In genomic region chr1:174769961-174770549, GRCh38 we compare ENCODE assay signal across 9 cellular contexts.
A peak's percentile ranks its signal among the peaks of the same experiment; 100 is the strongest.
DNase-seq lines count a peak whose midpoint lies in the region; ATAC-seq and TF ChIP-seq lines count a peak whose summit lies in the region.
"Had no signal": no experiment of that assay in that cellular context is flagged by ENCODE, and none has a peak within 500 bp of the region (broad histone marks: within the 10 kb centered on the region; RNA-seq: fewer than 3 reads in every experiment).

No MANE protein-coding gene starts in this region.

- no peak overlapping the region for H3K9ac ChIP-seq in MM.1S (ENCODE audit: low read length)
- H3K9ac ChIP-seq in SK-N-SH, result no peak overlapping the region
- no peak overlapping the region for H3K9ac ChIP-seq in fibroblast of lung (ENCODE audit: insufficient read depth, low read length)

- no peak overlapping the region for H3K4me3 Mint-ChIP-seq in osteocyte (ENCODE audit: unreplicated experiment)

- no peaks in the 10 kb centered on the region for H3K36me3 Mint-ChIP-seq in osteocyte (ENCODE audit: unreplicated experiment)

- no peaks in the 10 kb centered on the region for H3K9me3 ChIP-seq in MM.1S (replicated peaks; ENCODE audit: insufficient read depth, low read length)
- H3K9me3 ChIP-seq in SK-N-SH, result no peaks in the 10 kb centered on the region
- no peaks in the 10 kb centered on the region for H3K9me3 ChIP-seq in fibroblast of lung (ENCODE audit: control insufficient read depth, insufficient read depth, low read depth, low read length)

- H3K4me1 Mint-ChIP-seq in osteocyte (ENCODE audit: unreplicated experiment), result peaks cover 1% of the 10 kb centered on the region

- TF ChIP-seq CTCF in MM.1S (IDR thresholded peaks at IDR 0.05; ENCODE audit: low read length) (peak; percentile 98), SK-N-SH (IDR thresholded peaks at IDR 0.05) (peak; percentile 92), fibroblast of lung (conservative IDR thresholded peaks at IDR 0.05 in 1 of 2, IDR thresholded peaks at IDR 0.05 in 1 of 2; ENCODE audit: low read depth in 1 of 2, low read length in 2 of 2) (peak; percentile 47 to 72), osteocyte (IDR thresholded peaks at IDR 0.05) (peak; percentile 82)

- CTCF ChIA-PET in SK-N-SH (lab: Yijun Ruan, JAX), result interaction anchor here (0.6 to 2.2 kb wide), 16 partner anchors 20 to 229 kb away, joined by 3 to 15 read pairs (median 3); partner anchors contain the start of gene CACYBP

- no peak for ATAC-seq in GM19328 (IDR thresholded peaks at IDR 0.05; ENCODE audit: unreplicated experiment)

- peak; percentile 41 for DNase-seq in NCI-H1436 (lab: John Stamatoyannopoulos, UW)
- DNase-seq in NCI-H1436 treated with DMSO at 0.1 percent for 48 hours (lab: John Stamatoyannopoulos, UW), result no peak
- DNase-seq in MM.1S, result peak; percentile 85
- peak; percentile 45 for DNase-seq in SK-N-SH
- DNase-seq in fibroblast of lung (ENCODE audit: low read depth in 2 of 2), result peak; percentile 53 to 73
- DNase-seq in osteocyte (ENCODE audit: extremely low spot score, unreplicated experiment), result no peak
- no peak for DNase-seq in stimulated activated CD8-positive, alpha-beta memory T cell treated with anti-CD3 and anti-CD28 coated beads, Interleukin-4, amount 100 ng/mL, for 48 hours

- no peaks in the 10 kb centered on the region for H3K36me3 ChIP-seq in MM.1S (replicated peaks; ENCODE audit: insufficient read depth, low read length)
- H3K36me3 ChIP-seq in SK-N-SH (replicated peaks in 1 of 2; ENCODE audit: control insufficient read depth in 1 of 2, insufficient read depth in 2 of 2, low read length in 1 of 2), result no peaks in the 10 kb centered on the region
- H3K36me3 ChIP-seq in fibroblast of lung (ENCODE audit: control insufficient read depth, insufficient read depth, low read length), result no peaks in the 10 kb centered on the region
- H3K36me3 ChIP-seq: BLaER1 treated with 17β-estradiol and CSF1 and Interleukin-3, amounts not matched to agents 10 nM and 100 nM had no signal

- no peak for TF ChIP-seq EP300 in SK-N-SH (IDR thresholded peaks at IDR 0.05; ENCODE audit: borderline replicate concordance in 1 of 2, low read depth in 1 of 2, low read length in 1 of 2)

- H3K4me2 ChIP-seq in MM.1S (ENCODE audit: low read depth, low read length) (no peak overlapping the region), SK-N-SH (no peak overlapping the region), fibroblast of lung (ENCODE audit: extremely low read depth, insufficient read depth, low read length) (no peak overlapping the region)

- H3F3A ChIP-seq in MM.1S (ENCODE audit: insufficient read depth, low read length) (peaks cover 4% of the 10 kb centered on the region), SK-N-SH (replicated peaks; ENCODE audit: insufficient read depth) (no peaks in the 10 kb centered on the region)

- H3K27me3 ChIP-seq in MM.1S (replicated peaks; ENCODE audit: insufficient read depth, low read length), result no peaks in the 10 kb centered on the region
- no peaks in the 10 kb centered on the region for H3K27me3 ChIP-seq in SK-N-SH (ENCODE audit: insufficient read depth)
- H3K27me3 ChIP-seq in fibroblast of lung (ENCODE audit: control insufficient read depth, insufficient read depth, low read length), result no peaks in the 10 kb centered on the region
- H3K27me3 ChIP-seq: BLaER1 treated with 17β-estradiol and CSF1 and Interleukin-3, amounts not matched to agents 10 nM and 100 nM had no signal

- POLR2A ChIA-PET in SK-N-SH (lab: Yijun Ruan, JAX), result no interaction called here

- H3K4me1 ChIP-seq in MM.1S (ENCODE audit: low read length) (peaks cover 34% of the 10 kb centered on the region), SK-N-SH (ENCODE audit: control insufficient read depth in 1 of 2, insufficient read depth in 2 of 2, low read depth in 1 of 2, low read length in 1 of 2) (no peaks in the 10 kb centered on the region), fibroblast of lung (ENCODE audit: control insufficient read depth, extremely low read depth, insufficient read depth, low read length) (no peaks in the 10 kb centered on the region)

- H2AFZ ChIP-seq in MM.1S (ENCODE audit: low read length) (no peak overlapping the region), SK-N-SH (ENCODE audit: low read depth) (no peak overlapping the region), fibroblast of lung (ENCODE audit: low read length) (no peak overlapping the region)

- H3K27ac Mint-ChIP-seq in osteocyte (ENCODE audit: unreplicated experiment), result no peak overlapping the region

- H3K9me2 ChIP-seq in MM.1S (replicated peaks; ENCODE audit: insufficient read depth, low read length), result no peaks in the 10 kb centered on the region
- no peaks in the 10 kb centered on the region for H3K9me2 ChIP-seq in SK-N-SH

- H3K27ac ChIP-seq in MM.1S (ENCODE audit: low read length), result no peak overlapping the region
- no peak overlapping the region for H3K27ac ChIP-seq in SK-N-SH (ENCODE audit: low read depth in 2 of 2, low read length in 1 of 2)
- no peak overlapping the region for H3K27ac ChIP-seq in fibroblast of lung (ENCODE audit: insufficient read depth, low read length)

- no peaks in the 10 kb centered on the region for H3K27me3 Mint-ChIP-seq in osteocyte (ENCODE audit: unreplicated experiment)

- H3K4me3 ChIP-seq in MM.1S (ENCODE audit: low read length) (no peak overlapping the region), SK-N-SH (ENCODE audit: low read depth in 2 of 2, low read length in 1 of 2) (peak overlapping the region in 1 of 2 experiments; percentile 10; a peak in 1 of 4 replicates), fibroblast of lung (replicated peaks in 1 of 4; ENCODE audit: control extremely low read depth in 1 of 4, insufficient read depth in 1 of 4, low read depth in 3 of 4, low read length in 4 of 4) (no peak overlapping the region)
- H3K4me3 ChIP-seq: BLaER1 treated with 17β-estradiol and CSF1 and Interleukin-3, amounts not matched to agents 10 nM and 100 nM had no signal

- TF ChIP-seq RAD21 in SK-N-SH (IDR thresholded peaks at IDR 0.05; ENCODE audit: low read length), result peak; percentile 92

- H3K9me3 Mint-ChIP-seq in osteocyte (ENCODE audit: unreplicated experiment), result no peaks in the 10 kb centered on the region

- H3K79me2 ChIP-seq in MM.1S (ENCODE audit: low read length) (no peaks in the 10 kb centered on the region), SK-N-SH (ENCODE audit: insufficient read depth) (no peaks in the 10 kb centered on the region), fibroblast of lung (ENCODE audit: control insufficient read depth, insufficient read depth, low read length) (no peaks in the 10 kb centered on the region)

- no peaks in the 10 kb centered on the region for H4K20me1 ChIP-seq in MM.1S (ENCODE audit: insufficient read depth, low read length)
- no peaks in the 10 kb centered on the region for H4K20me1 ChIP-seq in SK-N-SH (ENCODE audit: insufficient read depth)
- H4K20me1 ChIP-seq in fibroblast of lung (ENCODE audit: control insufficient read depth, extremely low read depth, insufficient read depth, low read length), result no peaks in the 10 kb centered on the region
- H4K20me1 ChIP-seq: BLaER1 treated with 17β-estradiol and CSF1 and Interleukin-3, amounts not matched to agents 10 nM and 100 nM had no signal

TF ChIP-seq in SK-N-SH, 30 proteins besides CTCF, POLR2A, EP300 and RAD21:
- TF ChIP-seq TCF12 (IDR thresholded peaks at IDR 0.05), result no peak
- TF ChIP-seq NRF1 (IDR thresholded peaks at IDR 0.05; ENCODE audit: low read depth, low read length), result no peak
- no peak for TF ChIP-seq FOSL2 (IDR thresholded peaks at IDR 0.05; ENCODE audit: borderline replicate concordance, low read depth)
- no peak for TF ChIP-seq USF2 (IDR thresholded peaks at IDR 0.05; ENCODE audit: borderline replicate concordance, low read depth, low read length)
- peak; percentile 57 for TF ChIP-seq SMC3 (IDR thresholded peaks at IDR 0.05; ENCODE audit: low read depth, low read length)
- TF ChIP-seq GABPA (IDR thresholded peaks at IDR 0.05; ENCODE audit: low read depth), result no peak
TF ChIP-seq in SK-N-SH: peak in this region for 1.

Comparison
In these comparisons a context has a peak if more than half of its experiments do, and no peak if none do; other contexts are left out.
1. DNase-seq: peak in NCI-H1436 (single experiment), MM.1S (single experiment), SK-N-SH (single experiment) and fibroblast of lung (2 of 2); none in NCI-H1436 treated with DMSO at 0.1 percent for 48 hours (single experiment), osteocyte (single experiment) and stimulated activated CD8-positive, alpha-beta memory T cell treated with anti-CD3 and anti-CD28 coated beads, Interleukin-4, amount 100 ng/mL, for 48 hours (single experiment).
2. Peak in every context shown above with its lines, with median percentiles within 50 percentile points of each other: CTCF ChIP-seq.